In genomic region chr7:106129291-106129690, GRCh38 we compare ENCODE assay signal across 24 cellular contexts.
"Had no signal": no experiment of that assay in that cellular context is flagged by ENCODE, and none has a peak within 500 bp of the region (broad histone marks: within the 10 kb centered on the region; RNA-seq: fewer than 3 reads in every experiment).

No MANE protein-coding gene starts in this region.

- H3K27me3 ChIP-seq: colonic mucosa, esophagus squamous epithelium, heart right ventricle, tibial nerve, upper lobe of left lung had no signal

- DNase-seq: colonic mucosa; effector CD8-positive, alpha-beta T cell; endodermal cell; esophagus squamous epithelium; foreskin melanocyte; glutamatergic neuron; heart right ventricle; hippocampal formation; mucosa of descending colon; naive thymus-derived CD8-positive, alpha-beta T cell; nephron progenitor cell; nucleus accumbens; psoas muscle; right cardiac atrium; small intestine; stimulated activated CD4-positive, alpha-beta T cell treated with anti-CD3 and anti-CD28 coated beads, Interleukin-15, amount 100 ng/mL, for 24 hours; stimulated activated CD4-positive, alpha-beta T cell treated with anti-CD3 and anti-CD28 coated beads, Interleukin-2, amount 100 ng/mL, for 48 hours; stimulated activated naive B cell treated with anti-CD40 and anti-IgM and Interleukin-4, amounts not matched to agents 10 μg/mL and 1 μg/mL and 100 μg/mL, for 72 hours; upper lobe of left lung had no signal

- H3K27ac ChIP-seq: colonic mucosa, esophagus squamous epithelium, psoas muscle, thoracic aorta, tibial nerve, upper lobe of left lung had no signal

- H3K36me3 ChIP-seq: colonic mucosa, esophagus squamous epithelium, heart right ventricle, thoracic aorta, tibial nerve, upper lobe of left lung had no signal

- FAIRE-seq: islet of Langerhans, small intestine, urothelium cell line had no signal

- H3K4me1 ChIP-seq: colonic mucosa, tibial nerve had no signal

- H3K4me3 ChIP-seq: colonic mucosa, esophagus squamous epithelium, heart right ventricle, lung, mucosa of descending colon, psoas muscle, thoracic aorta, tibial nerve, upper lobe of left lung had no signal

- ATAC-seq: mucosa of descending colon; naive thymus-derived CD8-positive, alpha-beta T cell; psoas muscle; right cardiac atrium; stimulated activated naive B cell treated with anti-CD40 and anti-IgM and Interleukin-4, amounts not matched to agents 10 μg/mL and 1 μg/mL and 100 μg/mL, for 72 hours had no signal

- H3K9me3 ChIP-seq: colonic mucosa, esophagus squamous epithelium, heart right ventricle, mucosa of descending colon, psoas muscle, thoracic aorta, tibial nerve, upper lobe of left lung had no signal
